Comparison of ENCODE assay signal across 27 cellular contexts in the genomic region with DNA sequence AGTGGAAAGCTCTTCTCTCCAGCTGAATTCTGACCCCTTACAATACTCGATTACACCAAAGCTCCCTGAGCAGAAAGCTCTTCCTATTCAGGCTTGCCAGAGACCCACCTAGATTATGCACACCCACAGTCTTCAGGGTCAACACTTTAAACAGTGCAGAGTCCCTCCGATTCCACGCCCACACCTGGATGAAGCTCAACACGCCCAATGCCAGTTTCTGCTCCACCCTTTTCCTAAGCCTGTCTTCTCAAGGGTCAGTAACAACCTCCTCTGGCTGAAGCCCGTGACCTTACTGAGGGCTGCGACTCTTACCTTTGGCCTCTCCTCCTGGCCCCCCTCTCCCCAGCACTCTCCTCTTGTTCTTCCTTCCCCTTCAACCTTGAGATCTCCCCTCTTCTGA.
"Had no signal": no experiment of that assay in that cellular context is flagged by ENCODE, and none has a peak within 500 bp of the region (broad histone marks: within the 10 kb centered on the region; RNA-seq: fewer than 3 reads in every experiment).

No MANE protein-coding gene starts in this region.

- H3K36me3 ChIP-seq: left lung, pancreas, right lobe of liver, suprapubic skin, thoracic aorta, tibial artery, upper lobe of right lung had no signal

- ATAC-seq: left colon; left lung; natural killer cell; pancreas; psoas muscle; right lobe of liver; stimulated activated effector memory CD8-positive, alpha-beta T cell treated with anti-CD3 and anti-CD28 coated beads, Interleukin-12 subunit alpha, Interleukin-12 subunit beta, amount 100 ng/mL, for 72 hours; upper lobe of right lung had no signal

- H3K27ac ChIP-seq: left lung, pancreas, psoas muscle, right lobe of liver, suprapubic skin, thoracic aorta, tibial artery, upper lobe of right lung had no signal

- H3K27me3 ChIP-seq: left lung, pancreas, right lobe of liver, suprapubic skin, tibial artery, upper lobe of right lung had no signal

- H3K4me1 ChIP-seq: left lung, pancreas, psoas muscle, right lobe of liver, suprapubic skin, tibial artery, upper lobe of right lung had no signal

- H3K36me3 Mint-ChIP-seq: immature natural killer cell; mesothelial cell of epicardium; natural killer cell; stimulated activated effector memory CD8-positive, alpha-beta T cell treated with anti-CD3 and anti-CD28 coated beads, Interleukin-12 subunit alpha, Interleukin-12 subunit beta, amount 100 ng/mL, for 72 hours had no signal

- H3K27ac Mint-ChIP-seq: immature natural killer cell; mesothelial cell of epicardium; naive B cell; natural killer cell; nephron progenitor cell; stimulated activated effector memory CD8-positive, alpha-beta T cell treated with anti-CD3 and anti-CD28 coated beads, Interleukin-12 subunit alpha, Interleukin-12 subunit beta, amount 100 ng/mL, for 72 hours; stimulated activated naive CD8-positive, alpha-beta T cell treated with anti-CD3 and anti-CD28 coated beads, Interleukin-15, Interleukin-2, amounts not matched to agents 100 ng/mL and 50 ng/mL, for 24 hours had no signal

- H3K4me3 Mint-ChIP-seq: immature natural killer cell; mesothelial cell of epicardium; naive B cell; natural killer cell; nephron progenitor cell; stimulated activated effector memory CD8-positive, alpha-beta T cell treated with anti-CD3 and anti-CD28 coated beads, Interleukin-12 subunit alpha, Interleukin-12 subunit beta, amount 100 ng/mL, for 72 hours; stimulated activated naive CD8-positive, alpha-beta T cell treated with anti-CD3 and anti-CD28 coated beads, Interleukin-15, Interleukin-2, amounts not matched to agents 100 ng/mL and 50 ng/mL, for 24 hours had no signal

- H3K27me3 Mint-ChIP-seq: naive B cell; stimulated activated naive CD8-positive, alpha-beta T cell treated with anti-CD3 and anti-CD28 coated beads, Interleukin-15, Interleukin-2, amounts not matched to agents 100 ng/mL and 50 ng/mL, for 24 hours had no signal

- H3K4me1 Mint-ChIP-seq: immature natural killer cell; mesothelial cell of epicardium; naive B cell; natural killer cell; nephron progenitor cell; stimulated activated effector memory CD8-positive, alpha-beta T cell treated with anti-CD3 and anti-CD28 coated beads, Interleukin-12 subunit alpha, Interleukin-12 subunit beta, amount 100 ng/mL, for 72 hours had no signal

- H3K4me3 ChIP-seq: left lung, lung, pancreas, psoas muscle, right lobe of liver, suprapubic skin, thoracic aorta, tibial artery, upper lobe of right lung had no signal

- DNase-seq: hypothalamus; immature natural killer cell; kidney; left colon; left lung; mesendoderm; naive B cell; natural killer cell; nephron progenitor cell; pancreas; posterior cingulate gyrus; psoas muscle; right lobe of liver; stimulated activated CD4-positive, alpha-beta T cell treated with anti-CD3 and anti-CD28 coated beads, Interleukin-12 subunit alpha, Interleukin-12 subunit beta, amount 100 ng/mL, for 4 hours; stimulated activated CD4-positive, alpha-beta T cell treated with anti-CD3 and anti-CD28 coated beads, Interleukin-15, amount 100 ng/mL, for 24 hours; stimulated activated CD4-positive, alpha-beta T cell treated with anti-CD3 and anti-CD28 coated beads, Interleukin-2, amount 100 ng/mL, for 24 hours; stimulated activated CD4-positive, alpha-beta T cell treated with anti-CD3 and anti-CD28 coated beads, Interleukin-4, amount 100 ng/mL, for 24 hours; stimulated activated naive CD4-positive, alpha-beta T cell; tibial artery; trophoblast cell; upper lobe of right lung had no signal

- H3K9me3 ChIP-seq: pancreas, psoas muscle, right lobe of liver, thoracic aorta, tibial artery, upper lobe of right lung had no signal

- H3K9me3 Mint-ChIP-seq: stimulated activated effector memory CD8-positive, alpha-beta T cell treated with anti-CD3 and anti-CD28 coated beads, Interleukin-12 subunit alpha, Interleukin-12 subunit beta, amount 100 ng/mL, for 72 hours had no signal
